ENCODE assay signal across 36 cellular contexts in the genomic region with DNA sequence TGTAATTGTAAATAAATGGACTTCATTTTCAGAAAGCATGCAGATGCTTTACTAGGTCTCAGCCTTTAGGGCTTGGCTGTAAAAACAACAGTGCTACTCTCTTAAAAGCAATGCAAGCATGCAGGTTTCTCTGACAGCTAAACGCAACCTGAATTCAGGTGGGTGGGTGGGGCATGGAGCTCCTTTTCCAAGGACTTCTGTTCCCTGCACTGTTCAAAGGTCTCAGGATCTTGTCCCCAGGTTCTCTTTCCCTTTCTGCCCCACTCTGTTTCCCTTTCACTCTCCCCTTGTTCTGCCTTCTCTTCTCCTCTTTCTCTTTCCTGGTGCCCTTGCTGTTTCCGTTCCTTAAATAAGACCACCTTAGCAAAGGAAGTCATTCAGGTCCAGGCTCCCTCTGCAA.
"Had no signal": no experiment of that assay in that cellular context is flagged by ENCODE, and none has a peak within 500 bp of the region (broad histone marks: within the 10 kb centered on the region; RNA-seq: fewer than 3 reads in every experiment).

No MANE protein-coding gene starts in this region.

- H3K4me3 ChIP-seq: Peyer's patch, SJSA1 had no signal

- H3K9ac ChIP-seq: KMS-11 had no signal

- H3K27me3 ChIP-seq: Peyer's patch, SJSA1 had no signal

- H3K36me3 ChIP-seq: Peyer's patch, SJSA1, WERI-Rb-1 had no signal

- H3K9me3 ChIP-seq: Peyer's patch, SJSA1 had no signal

- DNase-seq: activated CD4-positive, alpha-beta memory T cell treated with anti-CD3 and anti-CD28 coated beads, Interleukin-2, amount 10 ng/mL, durations not matched to agents 7 days and 5 days; activated CD4-positive, alpha-beta T cell treated with anti-CD3 and anti-CD28 coated beads for 1 hour; activated CD4-positive, alpha-beta T cell treated with anti-CD3 and anti-CD28 coated beads for 48 hours; activated CD4-positive, CD25-positive, alpha-beta regulatory T cell; activated CD8-positive, alpha-beta memory T cell treated with anti-CD3 and anti-CD28 coated beads for 24 hours; activated CD8-positive, alpha-beta memory T cell treated with anti-CD3 and anti-CD28 coated beads, Interleukin-2, amount 10 ng/mL, durations not matched to agents 7 days and 5 days; activated CD8-positive, alpha-beta memory T cell treated with anti-CD3 and anti-CD28 coated beads, Interleukin-2, amount 50 U/mL, for 48 hours; activated effector memory CD4-positive, alpha-beta T cell treated with Interleukin-2 at 50 U/mL for 16 hours; activated naive CD4-positive, alpha-beta T cell treated with anti-CD3 and anti-CD28 coated beads, Interleukin-2, amount 10 ng/mL, durations not matched to agents 7 days and 5 days; activated naive CD8-positive, alpha-beta T cell treated with anti-CD3 and anti-CD28 coated beads, Interleukin-2, amount 50 U/mL, for 24 hours; activated T-cell treated with anti-CD3 and anti-CD28 coated beads, Interleukin-2, amount 50 U/mL, for 48 hours; anterior cingulate cortex; caudate nucleus; MM.1S; MV-4-11; NCI-H1092; NCI-H146; NCI-H187; NCI-H2029 treated with DMSO at 0.1 percent for 48 hours; NCI-H2107; NCI-H2171; NCI-H510A; NCI-H526; NCI-H748 treated with DMSO at 0.1 percent for 48 hours; NK-92 treated with Interleukin-12 subunit alpha and Interleukin-12 subunit beta, amount 100 ng/mL, for 24 hours; PC-3; Peyer's patch; RPMI8226; SHP77 treated with DMSO at 0.1 percent for 48 hours; SW 1271; T-helper 1 cell; T-helper 2 cell; T-helper 9 cell; WERI-Rb-1 had no signal

- H3K27ac ChIP-seq: KMS-11, Peyer's patch, SJSA1, WERI-Rb-1 had no signal

- ATAC-seq: activated CD8-positive, alpha-beta memory T cell treated with anti-CD3 and anti-CD28 coated beads, Interleukin-2, amount 10 ng/mL, durations not matched to agents 7 days and 5 days; activated naive CD8-positive, alpha-beta T cell treated with anti-CD3 and anti-CD28 coated beads, Interleukin-2, amount 50 U/mL, for 24 hours; PC-3 had no signal

- H3K4me1 ChIP-seq: Peyer's patch had no signal
